In genomic region chr15:58182460-58183163, GRCh38 we compare ENCODE assay signal across 8 cellular contexts. TPM values are rescaled to one million over a fixed set of nuclear protein-coding genes. Genes with fewer than 3 reads are reported as not detected.
DNase-seq lines count a peak whose midpoint lies in the region; ATAC-seq, FAIRE-seq and TF ChIP-seq lines count a peak whose summit lies in the region.

No MANE protein-coding gene starts in this region.

- H3K27ac Mint-ChIP-seq in activated CD4-positive, alpha-beta T cell treated with anti-CD3 and anti-CD28 coated beads, Interleukin-2, amount 10 ng/mL, durations not matched to agents 7 days and 5 days, result no peak overlapping the region
- H3K27ac Mint-ChIP-seq in naive thymus-derived CD8-positive, alpha-beta T cell, result peak overlapping the region in 1 of 10 donors; percentile 20
- H3K27ac Mint-ChIP-seq in type B pancreatic cell (no peak overlapping the region), immature natural killer cell (no peak overlapping the region)

- H3K27me3 Mint-ChIP-seq in activated CD4-positive, alpha-beta T cell treated with anti-CD3 and anti-CD28 coated beads, Interleukin-2, amount 10 ng/mL, durations not matched to agents 7 days and 5 days, result peaks cover 20% of the 10 kb centered on the region
- peaks cover 9 to 37% (median 31%) of the 10 kb centered on the region in 5 donors for H3K27me3 Mint-ChIP-seq in naive thymus-derived CD8-positive, alpha-beta T cell
- H3K27me3 Mint-ChIP-seq in type B pancreatic cell (peaks cover 41% of the 10 kb centered on the region), immature natural killer cell (ENCODE audit: low read depth in 3 of 3) (peaks cover 4 to 17% (median 12%) of the 10 kb centered on the region in 3 donors)

- in situ Hi-C loops in ACHN (cut with HindIII; ENCODE audit: low pct_ligation_motif_present, low pct_unique_long_range_greater_than_20kb, low sequenced_read_pairs), result no loop called here

- H3K27me3 ChIP-seq in esophagus squamous epithelium, result peaks cover 0 to 30% (median 0%) of the 10 kb centered on the region in 4 donors

- TF ChIP-seq CTCF in esophagus squamous epithelium (IDR thresholded peaks at IDR 0.05) (peak in 5 of 6 experiments; percentile 37 to 69 (median 54)), type B pancreatic cell (conservative IDR thresholded peaks at IDR 0.05) (peak; percentile 83)

- no peaks in the 10 kb centered on the region for H3K9me3 Mint-ChIP-seq in activated CD4-positive, alpha-beta T cell treated with anti-CD3 and anti-CD28 coated beads, Interleukin-2, amount 10 ng/mL, durations not matched to agents 7 days and 5 days
- no peaks in the 10 kb centered on the region for H3K9me3 Mint-ChIP-seq in naive thymus-derived CD8-positive, alpha-beta T cell
- H3K9me3 Mint-ChIP-seq in type B pancreatic cell (no peaks in the 10 kb centered on the region), immature natural killer cell (no peaks in the 10 kb centered on the region)

- no peaks in the 10 kb centered on the region for H3K36me3 Mint-ChIP-seq in activated CD4-positive, alpha-beta T cell treated with anti-CD3 and anti-CD28 coated beads, Interleukin-2, amount 10 ng/mL, durations not matched to agents 7 days and 5 days (ENCODE audit: low read depth)
- H3K36me3 Mint-ChIP-seq in naive thymus-derived CD8-positive, alpha-beta T cell, result no peaks in the 10 kb centered on the region
- H3K36me3 Mint-ChIP-seq in type B pancreatic cell, result no peaks in the 10 kb centered on the region
- no peaks in the 10 kb centered on the region for H3K36me3 Mint-ChIP-seq in immature natural killer cell

- peak; percentile 50 to 56 for ATAC-seq in naive thymus-derived CD8-positive, alpha-beta T cell

- peak; percentile 46 for FAIRE-seq in GM12892 (lab: Jason Lieb, UNC)

- 17 to 18% methylated on average over 8 to 9 of the region's 9 CpGs for WGBS in esophagus squamous epithelium, 2 donors

- CTCF ChIA-PET in activated CD4-positive, alpha-beta T cell treated with anti-CD3 and anti-CD28 coated beads, Interleukin-2, amount 10 ng/mL, durations not matched to agents 7 days and 5 days (lab: Charles Lee), result interaction anchor here (0.6 to 1.4 kb wide), 3 partner anchors 9 to 420 kb away, joined by 3 read pairs; no protein-coding TSS in a partner anchor

- intact Hi-C loops in esophagus squamous epithelium (cut with DNase I), result loop anchor here (10.0 kb wide), 1 partner anchor 318 kb away; no protein-coding TSS in a partner anchor

- no peak overlapping the region for H3K4me3 Mint-ChIP-seq in activated CD4-positive, alpha-beta T cell treated with anti-CD3 and anti-CD28 coated beads, Interleukin-2, amount 10 ng/mL, durations not matched to agents 7 days and 5 days
- no peak overlapping the region for H3K4me3 Mint-ChIP-seq in naive thymus-derived CD8-positive, alpha-beta T cell
- H3K4me3 Mint-ChIP-seq in type B pancreatic cell (no peak overlapping the region), immature natural killer cell (no peak overlapping the region)

- no peak overlapping the region for H3K4me3 ChIP-seq in esophagus squamous epithelium

- no peaks in the 10 kb centered on the region for H3K36me3 ChIP-seq in esophagus squamous epithelium

- H3K9me3 ChIP-seq in esophagus squamous epithelium, result no peaks in the 10 kb centered on the region

- H3K4me1 Mint-ChIP-seq in activated CD4-positive, alpha-beta T cell treated with anti-CD3 and anti-CD28 coated beads, Interleukin-2, amount 10 ng/mL, durations not matched to agents 7 days and 5 days, result peaks cover 4% of the 10 kb centered on the region
- H3K4me1 Mint-ChIP-seq in naive thymus-derived CD8-positive, alpha-beta T cell, result peaks cover 0 to 10% (median 5%) of the 10 kb centered on the region in 4 donors
- H3K4me1 Mint-ChIP-seq in type B pancreatic cell (ENCODE audit: unreplicated experiment) (peaks cover 6% of the 10 kb centered on the region), immature natural killer cell (no peaks in the 10 kb centered on the region)

- POLR2A ChIA-PET in activated CD4-positive, alpha-beta T cell treated with anti-CD3 and anti-CD28 coated beads, Interleukin-2, amount 10 ng/mL, durations not matched to agents 7 days and 5 days (lab: Charles Lee), result no interaction called here
- POLR2A ChIA-PET in naive thymus-derived CD8-positive, alpha-beta T cell (lab: Charles Lee), result no interaction called here

- DNase-seq in ACHN, result peak; percentile 44
- peak; percentile 17 for DNase-seq in GM12892 (ENCODE audit: insufficient read length)
- DNase-seq in NCI-H1694 (lab: John Stamatoyannopoulos, UW), result peak; percentile 26
- peak; percentile 39 for DNase-seq in activated CD4-positive, alpha-beta T cell treated with anti-CD3 and anti-CD28 coated beads, Interleukin-2, amount 10 ng/mL, durations not matched to agents 7 days and 5 days
- DNase-seq in esophagus squamous epithelium (lab: John Stamatoyannopoulos, UW), result no peak
- DNase-seq in naive thymus-derived CD8-positive, alpha-beta T cell, result peak in 3 of 10 donors; percentile 8 to 14 (median 10)
- no peak for DNase-seq in type B pancreatic cell (ENCODE audit: extremely low spot score, unreplicated experiment)
- no peak for DNase-seq in immature natural killer cell

- H3K4me1 ChIP-seq in esophagus squamous epithelium, result no peaks in the 10 kb centered on the region

- H3K27ac ChIP-seq in esophagus squamous epithelium, result no peak overlapping the region

- TF ChIP-seq POLR2A in GM12892 (IDR thresholded peaks at IDR 0.05; ENCODE audit: low read depth, low read length), result no peak
- no peak for TF ChIP-seq POLR2A in esophagus squamous epithelium (IDR thresholded peaks at IDR 0.05)

RNA-seq across cellular contexts. Expression of gene AQP9, which starts 44.4 kb away (rescaled TPM):
- 0.72 TPM for polyA plus RNA-seq in GM12892 (2012; ENCODE audit: missing spikeins)
- total RNA-seq in activated CD4-positive, alpha-beta T cell treated with anti-CD3 and anti-CD28 coated beads, Interleukin-2, amount 10 ng/mL, durations not matched to agents 7 days and 5 days, result not detected
- 1 to 10 TPM in 2 of 4 donors, under 1 TPM in 1, not detected in 1; 0.38 to 2.0 (median 1.9) TPM for total RNA-seq in esophagus squamous epithelium
- total RNA-seq in naive thymus-derived CD8-positive, alpha-beta T cell, result not detected
- under 1 TPM in 2 of 3 donors, not detected in 1; 0.09 to 0.18 TPM for polyA plus RNA-seq in naive thymus-derived CD8-positive, alpha-beta T cell
- not detected in 2 replicates for total RNA-seq in type B pancreatic cell (ENCODE audit: low replicate concordance)
- not detected for polyA plus RNA-seq in immature natural killer cell

Comparison
In these comparisons a context has a peak if more than half of its experiments do, and no peak if none do; other contexts are left out.
1. DNase-seq: peak in ACHN (single experiment), GM12892 (single experiment), NCI-H1694 (single experiment) and activated CD4-positive, alpha-beta T cell treated with anti-CD3 and anti-CD28 coated beads, Interleukin-2, amount 10 ng/mL, durations not matched to agents 7 days and 5 days (single experiment); none in esophagus squamous epithelium (single experiment), type B pancreatic cell (single experiment) and immature natural killer cell (0 of 3).